In genomic region chr6:24910331-24910849, GRCh38 we compare ENCODE assay signal across 8 cellular contexts. TPM values are rescaled to one million over a fixed set of nuclear protein-coding genes. Genes with fewer than 3 reads are reported as not detected.
A peak's percentile ranks its signal among the peaks of the same experiment; 100 is the strongest.
DNase-seq lines count a peak whose midpoint lies in the region; ATAC-seq and TF ChIP-seq lines count a peak whose summit lies in the region.

No MANE protein-coding gene starts in this region.

- peaks cover 91% of the 10 kb centered on the region for H3K36me3 Mint-ChIP-seq in CD8-positive, alpha-beta T cell
- no peaks in the 10 kb centered on the region for H3K36me3 Mint-ChIP-seq in chondrocyte (ENCODE audit: low read depth)

- H3K4me3 ChIP-seq in CD8-positive, alpha-beta T cell (ENCODE audit: low read depth, low read length), result peak overlapping the region; percentile 62
- H3K4me3 ChIP-seq in Peyer's patch, result peak overlapping the region; percentile 44 to 61 (median 56)
- peak overlapping the region; percentile 58 for H3K4me3 ChIP-seq in lung
- H3K4me3 ChIP-seq in thoracic aorta, result peak overlapping the region; percentile 76

- H3K27ac ChIP-seq in CD8-positive, alpha-beta T cell (ENCODE audit: low read depth, low read length), result peak overlapping the region; percentile 62
- H3K27ac ChIP-seq in Peyer's patch (peak overlapping the region; percentile 22 to 76 (median 40)), lung (ENCODE audit: low read depth in 1 of 2, low read length in 1 of 2) (peak overlapping the region in 1 of 2 donors; percentile 51), thoracic aorta (peak overlapping the region in 1 of 2 donors; percentile 4)

- no peak for TF ChIP-seq POLR2A in Peyer's patch (IDR thresholded peaks at IDR 0.05)

- peaks cover 92% of the 10 kb centered on the region for H3K4me1 ChIP-seq in CD8-positive, alpha-beta T cell (ENCODE audit: insufficient read depth, low read length)
- peaks cover 0 to 30% (median 22%) of the 10 kb centered on the region in 4 donors for H3K4me1 ChIP-seq in Peyer's patch
- peaks cover 0 to 11% of the 10 kb centered on the region in 2 donors for H3K4me1 ChIP-seq in lung (ENCODE audit: control insufficient read depth in 2 of 2, insufficient read depth in 2 of 2, low read length in 2 of 2)
- H3K4me1 ChIP-seq in thoracic aorta (ENCODE audit: control insufficient read depth in 1 of 2, low read depth in 2 of 2), result peaks cover 4 to 29% of the 10 kb centered on the region in 2 donors

- DNase-seq in CD8-positive, alpha-beta T cell, result peak in 4 of 7 experiments; percentile 28 to 59 (median 52)
- DNase-seq in Peyer's patch (peak in 2 of 3 donors; percentile 56 to 63), chondrocyte (ENCODE audit: low spot score) (no peak), lung (ENCODE audit: low spot score) (no peak), thoracic aorta (ENCODE audit: low spot score) (no peak), NK-92 (lab: John Stamatoyannopoulos, UW; ENCODE audit: unreplicated experiment) (no peak), NCI-H1436 (lab: John Stamatoyannopoulos, UW) (no peak)

- H3K4me3 Mint-ChIP-seq in CD8-positive, alpha-beta T cell, result peak overlapping the region; percentile 94
- H3K4me3 Mint-ChIP-seq in chondrocyte (ENCODE audit: unreplicated experiment), result peak overlapping the region; percentile 90

- no peak for TF ChIP-seq CTCF in CD8-positive, alpha-beta T cell (IDR thresholded peaks at IDR 0.05)
- no peak for TF ChIP-seq CTCF in Peyer's patch (IDR thresholded peaks at IDR 0.05)
- TF ChIP-seq CTCF in chondrocyte (IDR thresholded peaks at IDR 0.05), result peak; percentile 61
- no peak for TF ChIP-seq CTCF in lung (IDR thresholded peaks at IDR 0.05; ENCODE audit: control extremely low read depth, extremely low read depth)
- TF ChIP-seq CTCF in thoracic aorta (IDR thresholded peaks at IDR 0.05), result no peak

- no peaks in the 10 kb centered on the region for H3K27me3 ChIP-seq in CD8-positive, alpha-beta T cell (ENCODE audit: insufficient read depth, low read length)
- H3K27me3 ChIP-seq in Peyer's patch (no peaks in the 10 kb centered on the region), lung (ENCODE audit: control insufficient read depth, insufficient read depth) (no peaks in the 10 kb centered on the region), thoracic aorta (replicated peaks; ENCODE audit: insufficient read depth) (no peaks in the 10 kb centered on the region)

- peak overlapping the region; percentile 98 for H3K27ac Mint-ChIP-seq in CD8-positive, alpha-beta T cell
- H3K27ac Mint-ChIP-seq in chondrocyte (ENCODE audit: unreplicated experiment), result peak overlapping the region; percentile 11

- H3K27me3 Mint-ChIP-seq in CD8-positive, alpha-beta T cell (ENCODE audit: low read depth), result no peaks in the 10 kb centered on the region
- H3K27me3 Mint-ChIP-seq in chondrocyte (ENCODE audit: low read depth), result no peaks in the 10 kb centered on the region

- intact Hi-C loops in CD8-positive, alpha-beta T cell (cut with DNase I, micrococcal nuclease), result loop anchor here (2.0 kb wide), 3 partner anchors 22 to 82 kb away; no protein-coding TSS in a partner anchor

- CTCF ChIA-PET in CD8-positive, alpha-beta T cell (lab: Charles Lee), result interaction anchor here (0.7 to 14.0 kb wide), 25 partner anchors 10 to 109 kb away, joined by 3 to 176 read pairs (median 6); partner anchors contain the start of gene RIPOR2

- WGBS in lung, 2 donors, result 5 to 7% methylated on average over 29 of the region's 29 CpGs

- peaks cover 13% of the 10 kb centered on the region for H3K36me3 ChIP-seq in CD8-positive, alpha-beta T cell (ENCODE audit: insufficient read depth, low read length)
- H3K36me3 ChIP-seq in Peyer's patch, result no peaks in the 10 kb centered on the region
- no peaks in the 10 kb centered on the region for H3K36me3 ChIP-seq in lung (ENCODE audit: control insufficient read depth in 2 of 2, insufficient read depth in 2 of 2, low read length in 2 of 2)
- H3K36me3 ChIP-seq in thoracic aorta, result no peaks in the 10 kb centered on the region

- H3K9me3 ChIP-seq in CD8-positive, alpha-beta T cell (ENCODE audit: low read length), result no peaks in the 10 kb centered on the region
- H3K9me3 ChIP-seq in Peyer's patch (no peaks in the 10 kb centered on the region), lung (ENCODE audit: control insufficient read depth in 2 of 2, insufficient read depth in 1 of 2, low read length in 1 of 2) (no peaks in the 10 kb centered on the region), thoracic aorta (no peaks in the 10 kb centered on the region)

- POLR2A ChIA-PET in CD8-positive, alpha-beta T cell (lab: Charles Lee), result interaction anchor here (0.8 to 6.5 kb wide), 23 partner anchors 9 to 161 kb away, joined by 3 to 59 read pairs (median 5); partner anchors contain the start of gene RIPOR2

- H3K4me1 Mint-ChIP-seq in CD8-positive, alpha-beta T cell (ENCODE audit: low read depth), result peaks cover 93% of the 10 kb centered on the region
- peaks cover 35% of the 10 kb centered on the region for H3K4me1 Mint-ChIP-seq in chondrocyte (ENCODE audit: low read depth)

- H3K9me3 Mint-ChIP-seq in CD8-positive, alpha-beta T cell, result no peaks in the 10 kb centered on the region
- H3K9me3 Mint-ChIP-seq in chondrocyte (ENCODE audit: low read depth), result no peaks in the 10 kb centered on the region

- ATAC-seq in CD8-positive, alpha-beta T cell, result peak; percentile 40
- peak; percentile 49 for ATAC-seq in GM21619 (IDR thresholded peaks at IDR 0.05; ENCODE audit: unreplicated experiment)
- ATAC-seq in lung (ENCODE audit: insufficient read depth, low FRiP score), result peak; percentile 41
- no peak for ATAC-seq in thoracic aorta (ENCODE audit: insufficient number of reproducible peaks, low FRiP score, low read depth)

RNA-seq across cellular contexts. Expression of gene RIPOR2, which starts 25.4 kb away (rescaled TPM):
- total RNA-seq in CD8-positive, alpha-beta T cell, result 10 to 100 TPM; 92.5 to 93.2 TPM
- total RNA-seq in Peyer's patch, result 100 to 1,000 TPM in 1 of 4 donors, 1 to 10 TPM in 3; 3.7 to 112 (median 6.1) TPM
- total RNA-seq in chondrocyte, result 0.62 to 1.9 TPM (median 0.92 TPM) in 3 replicates
- 10 to 100 TPM; 18.5 to 66.9 TPM for total RNA-seq in lung
- polyA plus RNA-seq in lung, result 10 to 100 TPM in 1 of 2 donors, 1 to 10 TPM in 1; 7.9 to 97.6 TPM
- total RNA-seq in thoracic aorta, result 1 to 10 TPM; 6.0 to 9.9 TPM

Comparison
In these comparisons a context has a peak if more than half of its experiments do, and no peak if none do; other contexts are left out.
1. DNase-seq: peak in CD8-positive, alpha-beta T cell (4 of 7) and Peyer's patch (2 of 3); none in chondrocyte (single experiment), lung (single experiment), thoracic aorta (single experiment), NK-92 (single experiment) and NCI-H1436 (single experiment).
2. Peak in every context shown above with its lines, with median percentiles within 50 percentile points of each other: H3K4me3 ChIP-seq.